2 cellular contexts compared by ENCODE assay signal in genomic region chr19:8088752-8089663, GRCh38.
A peak's percentile ranks its signal among the peaks of the same experiment; 100 is the strongest.
TF ChIP-seq lines count a peak whose summit lies in the region.

No MANE protein-coding gene starts in this region.

TF ChIP-seq in HepG2, 621 proteins besides CTCF, POLR2A, EP300 and RAD21:
- TF ChIP-seq ZNF24 (IDR thresholded peaks at IDR 0.05), result peak; percentile 87; the same call in 1 of the 2 replicates
- 0 out of 2 replicates have a peak, but pooled peaks have one; percentile 60 for TF ChIP-seq ZNF207 (IDR thresholded peaks at IDR 0.05; ENCODE audit: borderline replicate concordance)
- TF ChIP-seq SNRNP70 (IDR thresholded peaks at IDR 0.05; ENCODE audit: low read depth, low read length), result no peak

TF ChIP-seq in K562, 482 proteins besides CTCF, POLR2A, EP300 and RAD21:
- TF ChIP-seq NR2C1 (IDR thresholded peaks at IDR 0.05), result peak; percentile 19; the same call in 1 of the 2 replicates
- no peak for TF ChIP-seq NR2C1 (tag; IDR thresholded peaks at IDR 0.05)
- no peak for TF ChIP-seq NCOA6 (IDR thresholded peaks at IDR 0.05)
- 0 out of 4 replicates have a peak, but pooled peaks of 1 of the 2 experiments have one; percentile 20 for TF ChIP-seq KDM1A (IDR thresholded peaks at IDR 0.05)
- TF ChIP-seq ZNF24 (IDR thresholded peaks at IDR 0.05), result peak; percentile 97
- TF ChIP-seq MTA1 (IDR thresholded peaks at IDR 0.05; ENCODE audit: borderline replicate concordance), result no peak
- TF ChIP-seq TSC22D4 (tag; IDR thresholded peaks at IDR 0.05), result peak; percentile 34; the same call in 1 of the 2 replicates
- peak; percentile 61; the same call in 1 of the 2 replicates for TF ChIP-seq BCOR (IDR thresholded peaks at IDR 0.05)
- TF ChIP-seq ZNF512 (tag; IDR thresholded peaks at IDR 0.05), result peak; percentile 30
- TF ChIP-seq PHF20 (IDR thresholded peaks at IDR 0.05; ENCODE audit: partially characterized antibody), result peak; percentile 39
- TF ChIP-seq CBX8 (IDR thresholded peaks at IDR 0.05; ENCODE audit: borderline replicate concordance, extremely low read depth, low read depth, low read length, poor library complexity, severe bottlenecking), result no peak
